ENCODE assay signal across 16 cellular contexts in the genomic region with DNA sequence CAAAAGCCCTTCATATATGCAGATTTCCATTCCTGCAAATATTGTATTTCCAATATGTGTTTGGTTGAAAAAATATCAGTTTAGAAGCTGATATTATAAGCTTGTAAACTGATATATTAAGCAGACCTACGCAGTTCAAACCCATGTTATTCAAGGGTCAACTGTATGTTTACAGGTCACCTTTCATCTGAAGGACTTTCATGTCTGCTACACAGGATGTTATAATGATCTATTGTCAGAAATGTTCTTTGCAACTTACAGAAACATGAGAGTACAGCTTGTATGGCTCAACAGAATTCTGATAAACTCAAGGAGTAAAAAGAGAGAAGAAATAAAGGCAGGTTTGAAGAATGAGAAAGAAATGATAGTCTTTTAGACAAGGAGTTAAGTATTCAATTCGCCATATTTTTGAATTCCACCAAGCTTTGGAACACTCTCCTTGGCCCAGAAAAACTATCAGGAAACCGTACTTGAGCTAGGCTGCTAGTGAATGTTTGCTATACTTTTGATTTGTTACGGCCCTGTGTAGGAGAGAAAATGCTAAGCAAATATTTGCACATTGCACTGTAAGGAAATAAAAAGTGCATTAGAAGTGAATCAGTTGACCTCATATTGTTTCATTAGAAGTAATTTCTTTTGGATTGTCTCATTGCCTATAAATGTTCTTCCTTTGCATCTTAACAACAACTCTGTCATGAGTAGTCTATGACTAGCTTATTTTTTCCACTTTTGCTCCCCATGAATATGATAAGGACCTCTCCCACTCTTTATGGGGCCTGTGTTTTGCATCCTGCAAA.
A peak's percentile ranks its signal among the peaks of the same experiment; 100 is the strongest.
DNase-seq lines count a peak whose midpoint lies in the region; ATAC-seq and TF ChIP-seq lines count a peak whose summit lies in the region.
"Had no signal": no experiment of that assay in that cellular context is flagged by ENCODE, and none has a peak within 500 bp of the region (broad histone marks: within the 10 kb centered on the region; RNA-seq: fewer than 3 reads in every experiment).

No MANE protein-coding gene starts in this region.

- CTCF ChIA-PET in Panc1 (lab: Charles Lee), result no interaction called here

- H3K36me3 ChIP-seq in Panc1 (ENCODE audit: control insufficient read depth, insufficient read depth, low read length), result no peaks in the 10 kb centered on the region
- H3K36me3 ChIP-seq in BE2C, result no peaks in the 10 kb centered on the region
- H3K36me3 ChIP-seq: gastroesophageal sphincter had no signal

- H3K27me3 ChIP-seq in Panc1 (ENCODE audit: control insufficient read depth, insufficient read depth, low read length) (no peaks in the 10 kb centered on the region), BE2C (no peaks in the 10 kb centered on the region)
- H3K27me3 ChIP-seq: gastroesophageal sphincter had no signal

- in situ Hi-C loops in Panc1 (cut with HindIII; ENCODE audit: low pct_unique_long_range_greater_than_20kb, low sequenced_read_pairs), result no loop called here

- POLR2A ChIA-PET in Panc1 (lab: Charles Lee), result no interaction called here

- H3K9me3 ChIP-seq in Panc1 (ENCODE audit: control insufficient read depth, insufficient read depth, low read depth, low read length) (no peaks in the 10 kb centered on the region), BE2C (no peaks in the 10 kb centered on the region)
- H3K9me3 ChIP-seq: gastroesophageal sphincter, psoas muscle had no signal

- DNase-seq in EL, result peak; percentile 59
- DNase-seq in Panc1 (ENCODE audit: low read depth, low spot score), result peak; percentile 48
- DNase-seq in fibroblast of villous mesenchyme (ENCODE audit: low read depth), result peak; percentile 14
- no peak for DNase-seq in HPDE6-E6E7 (ENCODE audit: extremely low spot score)
- DNase-seq in BE2C, result no peak
- DNase-seq: activated CD4-positive, alpha-beta memory T cell treated with anti-CD3 and anti-CD28 coated beads, Interleukin-2, amount 10 ng/mL, durations not matched to agents 7 days and 5 days; activated naive CD8-positive, alpha-beta T cell treated with anti-CD3 and anti-CD28 coated beads, Interleukin-2, amount 10 ng/mL, durations not matched to agents 7 days and 5 days; activated T-cell treated with anti-CD3 and anti-CD28 coated beads, Interleukin-2, amount 50 U/mL, for 48 hours; H7; naive thymus-derived CD8-positive, alpha-beta T cell; psoas muscle; stimulated activated naive CD8-positive, alpha-beta T cell treated with anti-CD3 and anti-CD28 coated beads, Interleukin-15, amount 100 ng/mL, for 72 hours had no signal

- no peak overlapping the region for H3K4me3 ChIP-seq in Panc1 (ENCODE audit: low read depth in 2 of 2, low read length in 2 of 2)
- no peak overlapping the region for H3K4me3 ChIP-seq in fibroblast of villous mesenchyme (ENCODE audit: low read depth, low read length)
- no peak overlapping the region for H3K4me3 ChIP-seq in BE2C (ENCODE audit: low read depth, low read length)
- H3K4me3 ChIP-seq: gastroesophageal sphincter, psoas muscle had no signal

- BruUV-seq in Panc1 (replicated peaks; lab: Mats Ljungman, UMichigan), result no TSS peak

- H3K27ac ChIP-seq in 22Rv1 (peak overlapping the region; percentile 7; the same call in 1 of the 2 replicates), Panc1 (ENCODE audit: low read length) (peak overlapping the region; percentile 40; the same call in 1 of the 2 replicates)
- H3K27ac ChIP-seq: gastroesophageal sphincter, psoas muscle had no signal

- intact Hi-C loops in Panc1 (cut with micrococcal nuclease; ENCODE audit: unreplicated experiment), result no loop called here

- H3K4me1 ChIP-seq in Panc1 (ENCODE audit: control insufficient read depth, insufficient read depth, low read length) (peaks cover 6% of the 10 kb centered on the region; the same call in 1 of the 2 replicates), BE2C (no peaks in the 10 kb centered on the region)
- H3K4me1 ChIP-seq: gastroesophageal sphincter, psoas muscle had no signal

- ATAC-seq in Panc1 (peak; percentile 82), GM19328 (IDR thresholded peaks at IDR 0.05; ENCODE audit: unreplicated experiment) (no peak), esophagus mucosa (no peak)
- ATAC-seq: gastroesophageal sphincter; naive thymus-derived CD8-positive, alpha-beta T cell; psoas muscle; stimulated activated naive CD8-positive, alpha-beta T cell treated with anti-CD3 and anti-CD28 coated beads, Interleukin-15, amount 100 ng/mL, for 72 hours had no signal

- no peak for TF ChIP-seq CTCF in 22Rv1 (IDR thresholded peaks at IDR 0.05)
- TF ChIP-seq CTCF in Panc1 (IDR thresholded peaks at IDR 0.05), result no peak
- TF ChIP-seq CTCF in fibroblast of villous mesenchyme (IDR thresholded peaks at IDR 0.05; ENCODE audit: insufficient read depth, low read depth, low read length), result no peak
- no peak for TF ChIP-seq CTCF in BE2C (IDR thresholded peaks at IDR 0.05; ENCODE audit: low read depth, low read length)

Comparison
In these comparisons a context has a peak if more than half of its experiments do, and no peak if none do; other contexts are left out.
1. DNase-seq: peak in EL (single experiment), Panc1 (single experiment) and fibroblast of villous mesenchyme (single experiment); none in HPDE6-E6E7 (single experiment) and BE2C (single experiment).